Comparison of ENCODE assay signal across 2 cellular contexts in the genomic region with DNA sequence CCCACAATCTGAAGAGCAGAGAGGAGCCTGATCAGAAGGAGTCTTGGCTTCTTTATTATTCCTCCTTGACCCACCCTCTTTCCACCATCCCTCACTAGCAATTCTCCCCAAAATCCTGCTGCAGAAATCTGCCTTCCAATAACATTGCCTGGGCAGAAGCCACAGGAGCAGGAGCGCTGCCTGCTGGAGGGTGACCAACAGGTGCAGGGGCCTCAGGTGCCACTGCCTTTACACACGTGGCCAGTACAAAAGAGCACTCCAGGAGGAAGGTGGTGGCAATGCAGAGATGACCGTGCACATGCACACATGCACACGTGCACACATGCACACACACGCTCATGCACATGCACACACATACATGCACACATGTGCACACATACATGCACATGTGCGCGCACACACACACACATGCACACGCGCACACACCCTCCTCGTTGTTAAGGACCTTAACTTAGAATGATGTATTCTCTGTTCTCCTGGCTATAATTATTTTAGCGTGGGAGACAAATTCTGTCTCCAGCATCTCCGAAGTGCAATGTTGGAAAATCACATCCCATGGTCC.
A peak's percentile ranks its signal among the peaks of the same experiment; 100 is the strongest.
TF ChIP-seq lines count a peak whose summit lies in the region.

No MANE protein-coding gene starts in this region.

TF ChIP-seq in HepG2, 621 proteins besides CTCF, POLR2A, EP300 and RAD21:
- TF ChIP-seq, protein P1, sequence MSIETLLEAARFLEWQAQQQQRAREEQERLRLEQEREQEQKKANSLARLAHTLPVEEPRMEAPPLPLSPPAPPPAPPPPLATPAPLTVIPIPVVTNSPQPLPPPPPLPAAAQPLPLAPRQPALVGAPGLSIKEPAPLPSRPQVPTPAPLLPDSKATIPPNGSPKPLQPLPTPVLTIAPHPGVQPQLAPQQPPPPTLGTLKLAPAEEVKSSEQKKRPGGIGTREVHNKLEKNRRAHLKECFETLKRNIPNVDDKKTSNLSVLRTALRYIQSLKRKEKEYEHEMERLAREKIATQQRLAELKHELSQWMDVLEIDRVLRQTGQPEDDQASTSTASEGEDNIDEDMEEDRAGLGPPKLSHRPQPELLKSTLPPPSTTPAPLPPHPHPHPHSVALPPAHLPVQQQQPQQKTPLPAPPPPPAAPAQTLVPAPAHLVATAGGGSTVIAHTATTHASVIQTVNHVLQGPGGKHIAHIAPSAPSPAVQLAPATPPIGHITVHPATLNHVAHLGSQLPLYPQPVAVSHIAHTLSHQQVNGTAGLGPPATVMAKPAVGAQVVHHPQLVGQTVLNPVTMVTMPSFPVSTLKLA (IDR thresholded peaks at IDR 0.05), result peak; percentile 99
- no peak for TF ChIP-seq CC2D1A (CRISPR knock-in tag; IDR thresholded peaks at IDR 0.05)
- TF ChIP-seq ZFX (CRISPR knock-in tag; IDR thresholded peaks at IDR 0.05; ENCODE audit: low read depth), result no peak
TF ChIP-seq in HepG2: peak in this region for 1.

TF ChIP-seq in H1, 55 proteins besides CTCF, POLR2A, EP300 and RAD21:
- TF ChIP-seq SP2 (IDR thresholded peaks at IDR 0.05; ENCODE audit: low read length), result no peak
- TF ChIP-seq HDAC6 (IDR thresholded peaks at IDR 0.05; ENCODE audit: low read depth, low read length), result no peak
- TF ChIP-seq TBP (IDR thresholded peaks at IDR 0.05; ENCODE audit: low read depth, low read length), result no peak
- no peak for TF ChIP-seq RBBP5 (IDR thresholded peaks at IDR 0.05; ENCODE audit: borderline replicate concordance, low read depth, low read length)
- no peak for TF ChIP-seq CTBP2 (IDR thresholded peaks at IDR 0.05; ENCODE audit: borderline replicate concordance, insufficient read depth, insufficient read length, low read length)
- TF ChIP-seq HDAC2 (IDR thresholded peaks at IDR 0.05; ENCODE audit: borderline replicate concordance in 1 of 2, low read depth in 2 of 2, low read length in 2 of 2), result no peak
- no peak for TF ChIP-seq CHD1 (IDR thresholded peaks at IDR 0.05; ENCODE audit: low read depth, low read length)
- TF ChIP-seq TEAD4 (IDR thresholded peaks at IDR 0.05; ENCODE audit: low read depth, low read length), result no peak
- TF ChIP-seq, protein P2, sequence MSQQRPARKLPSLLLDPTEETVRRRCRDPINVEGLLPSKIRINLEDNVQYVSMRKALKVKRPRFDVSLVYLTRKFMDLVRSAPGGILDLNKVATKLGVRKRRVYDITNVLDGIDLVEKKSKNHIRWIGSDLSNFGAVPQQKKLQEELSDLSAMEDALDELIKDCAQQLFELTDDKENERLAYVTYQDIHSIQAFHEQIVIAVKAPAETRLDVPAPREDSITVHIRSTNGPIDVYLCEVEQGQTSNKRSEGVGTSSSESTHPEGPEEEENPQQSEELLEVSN (IDR thresholded peaks at IDR 0.05), result no peak
- no peak for TF ChIP-seq CHD2 (IDR thresholded peaks at IDR 0.05; ENCODE audit: low read length)
- TF ChIP-seq CBX8 (IDR thresholded peaks at IDR 0.05; ENCODE audit: borderline replicate concordance, low read depth, low read length), result no peak
- TF ChIP-seq RNF2 (IDR thresholded peaks at IDR 0.05; ENCODE audit: borderline replicate concordance, low read depth, low read length, missing control alignments, poor library complexity, severe bottlenecking), result no peak
- TF ChIP-seq BCL11A (IDR thresholded peaks at IDR 0.05; ENCODE audit: low read depth in 2 of 2, low read length in 2 of 2), result no peak
